In genomic region chr17:81371910-81372760, GRCh38 we compare ENCODE assay signal across 10 cellular contexts. TPM values are rescaled to one million over a fixed set of nuclear protein-coding genes. Genes with fewer than 3 reads are reported as not detected.
DNase-seq lines count a peak whose midpoint lies in the region; ATAC-seq, FAIRE-seq and TF ChIP-seq lines count a peak whose summit lies in the region.
"Had no signal": no experiment of that assay in that cellular context is flagged by ENCODE, and none has a peak within 500 bp of the region (broad histone marks: within the 10 kb centered on the region; RNA-seq: fewer than 3 reads in every experiment).

No MANE protein-coding gene starts in this region.

- no peaks in the 10 kb centered on the region for H3K9me1 ChIP-seq in IMR-90 (ENCODE audit: insufficient read depth, low read length)

- H3K4me2 ChIP-seq in A549 (no peak overlapping the region), IMR-90 (ENCODE audit: low read depth, low read length) (no peak overlapping the region)

- no peak overlapping the region for H3K18ac ChIP-seq in IMR-90 (ENCODE audit: low read depth, low read length)

- H3K14ac ChIP-seq in IMR-90 (replicated peaks; ENCODE audit: low read depth, low read length): no peak overlapping the region

- no peak overlapping the region for H4K5ac ChIP-seq in IMR-90 (ENCODE audit: low read depth, low read length)

- no peak overlapping the region for H2BK5ac ChIP-seq in IMR-90 (ENCODE audit: low read depth, low read length, poor library complexity, severe bottlenecking)

- no peak overlapping the region for H2BK20ac ChIP-seq in IMR-90 (ENCODE audit: low read depth, low read length)

- peak overlapping the region; percentile 9 for H2AK9ac ChIP-seq in IMR-90 (replicated peaks; ENCODE audit: low read depth, low read length, poor library complexity)

- in situ Hi-C loops in IMR-90 (cut with MboI; ENCODE audit: low sequenced_read_pairs): no loop called here

- dilution Hi-C loops in IMR-90 (cut with HindIII; ENCODE audit: low sequenced_read_pairs, unreplicated experiment): no loop called here

- no peak overlapping the region for H3K56ac ChIP-seq in IMR-90 (ENCODE audit: extremely low read depth, insufficient read depth, low read length)

- peaks cover 13% of the 10 kb centered on the region; the same call in 1 of the 2 replicates for H3K27me3 ChIP-seq in IMR-90 (ENCODE audit: control insufficient read depth, insufficient read depth, low read length)
- H3K27me3 ChIP-seq: ovary had no signal

- CTCF ChIA-PET in A549 (lab: Yijun Ruan, JAX): interaction anchor here (0.6 to 6.9 kb wide), 30 partner anchors 9 to 207 kb away, joined by 3 to 60 read pairs (median 4); no protein-coding TSS in a partner anchor
- CTCF ChIA-PET in IMR-90 (lab: Yijun Ruan, JAX): no interaction called here

- H2AK5ac ChIP-seq in IMR-90 (ENCODE audit: low read depth, low read length): no peak overlapping the region; the same call in none of the 2 replicates

- no peaks in the 10 kb centered on the region for H4K20me1 ChIP-seq in IMR-90 (ENCODE audit: insufficient read depth, low read length)

- H2BK120ac ChIP-seq in IMR-90 (ENCODE audit: low read depth, low read length): no peak overlapping the region

- TF ChIP-seq RAD21 in A549 (conservative IDR thresholded peaks at IDR 0.05 in 1 of 2, IDR thresholded peaks at IDR 0.05 in 1 of 2) (peak; percentile 69 to 71; a peak in 4 of 5 replicates), IMR-90 (IDR thresholded peaks at IDR 0.05; ENCODE audit: low read length) (peak; percentile 48)

- intact Hi-C loops in IMR-90 (cut with micrococcal nuclease): no loop called here

- H3K79me1 ChIP-seq in IMR-90 (ENCODE audit: low read depth in 1 of 2, low read length in 2 of 2): no peaks in the 10 kb centered on the region

- peak; percentile 73 to 77 for DNase-seq in A549 (ENCODE audit: low read depth in 1 of 2, low spot score in 1 of 2)
- peak; percentile 48 for DNase-seq in IMR-90
- DNase-seq in cardiac fibroblast (ENCODE audit: low read depth in 2 of 2): peak; percentile 43 to 65
- peak; percentile 70 for DNase-seq in left kidney (ENCODE audit: low read depth, low spot score)
- DNase-seq in foreskin melanocyte: no peak

- H3K9me3 ChIP-seq in A549 (no peaks in the 10 kb centered on the region), IMR-90 (ENCODE audit: control insufficient read depth, insufficient read depth, low read length) (peaks cover 1% of the 10 kb centered on the region; the same call in 1 of the 2 replicates)
- H3K9me3 ChIP-seq: ovary had no signal

- H3K4ac ChIP-seq in IMR-90 (ENCODE audit: low read depth, low read length): no peak overlapping the region; the same call in 1 of the 2 replicates

- peak overlapping the region; percentile 32 for H4K91ac ChIP-seq in IMR-90 (ENCODE audit: insufficient read depth, low read depth, low read length)

- H4K8ac ChIP-seq in IMR-90 (ENCODE audit: low read depth in 2 of 2, low read length in 2 of 2): 0 out of 4 replicates have a peak overlapping the region, but pooled peaks of 1 of the 2 experiments have one; percentile 15

- H3K4me3 ChIP-seq in A549 (no peak overlapping the region), IMR-90 (ENCODE audit: insufficient read depth, low read depth, low read length) (no peak overlapping the region), cardiac fibroblast (replicated peaks in 1 of 2; ENCODE audit: low read depth in 2 of 2, low read length in 2 of 2) (no peak overlapping the region)
- H3K4me3 ChIP-seq: ovary had no signal

- no peak overlapping the region for H3K23ac ChIP-seq in IMR-90 (ENCODE audit: low read depth, low read length)

- H3K36me3 ChIP-seq in IMR-90 (ENCODE audit: control insufficient read depth, insufficient read depth, low read length): no peaks in the 10 kb centered on the region
- H3K36me3 ChIP-seq: ovary had no signal

- H3K27ac ChIP-seq in A549: peak overlapping the region; percentile 19 to 36; a peak in 2 of 6 replicates
- no peak overlapping the region for H3K27ac ChIP-seq in IMR-90 (ENCODE audit: insufficient read depth, low read length)
- H3K27ac ChIP-seq: ovary had no signal

- ATAC-seq in A549: peak; percentile 91 to 95
- ATAC-seq in IMR-90 (ENCODE audit: low read depth): peak; percentile 98
- no peak for ATAC-seq in GM21723 (IDR thresholded peaks at IDR 0.05; ENCODE audit: unreplicated experiment)
- no peak for ATAC-seq in HG02763 (IDR thresholded peaks at IDR 0.05; ENCODE audit: unreplicated experiment)
- ATAC-seq in GM19324 (IDR thresholded peaks at IDR 0.05; ENCODE audit: low FRiP score, unreplicated experiment): no peak

- POLR2A ChIA-PET in A549 (lab: Yijun Ruan, JAX) (interaction anchor here (1.1 kb wide), 1 partner anchor 77 kb away, joined by 3 read pairs; the partner anchor contains the start of gene SLC38A10), IMR-90 (lab: Charles Lee; ENCODE audit: unreplicated experiment) (no interaction called here)

- no peak overlapping the region for H3K9ac ChIP-seq in IMR-90 (ENCODE audit: low read depth, low read length)

- TF ChIP-seq CTCF in A549 (IDR thresholded peaks at IDR 0.05) (peak; percentile 55), IMR-90 (conservative IDR thresholded peaks at IDR 0.05; ENCODE audit: low read depth, low read length) (peak; percentile 52), cardiac fibroblast (IDR thresholded peaks at IDR 0.05; ENCODE audit: low read depth, low read length) (peak; percentile 32)

- H2AFZ ChIP-seq in IMR-90 (replicated peaks; ENCODE audit: low read length, poor library complexity): peak overlapping the region; percentile 63

- peaks cover 5% of the 10 kb centered on the region for H3K4me1 ChIP-seq in A549
- no peaks in the 10 kb centered on the region for H3K4me1 ChIP-seq in IMR-90 (ENCODE audit: control insufficient read depth, insufficient read depth, low read length)

- no peak for TF ChIP-seq EP300 in A549 (IDR thresholded peaks at IDR 0.05)

- no TSS peak for BruUV-seq in IMR-90 (replicated peaks; lab: Mats Ljungman, UMichigan)

- TF ChIP-seq POLR2A in A549 (IDR thresholded peaks at IDR 0.05; ENCODE audit: low read length) (no peak), IMR-90 (IDR thresholded peaks at IDR 0.05; ENCODE audit: low read depth, low read length) (no peak)

- WGBS in A549 (ENCODE audit: missing lambda C conversion rate): 55% methylated on average over 19 of the region's 22 CpGs
- WGBS in IMR-90 (ENCODE audit: extremely low coverage in 2 of 2, insufficient read length in 1 of 2), 2 experiments: 80% methylated on average over 12 of the region's 22 CpGs; no CpG with 5 or more reads in 1 of the 2 experiments

- H2BK15ac ChIP-seq in IMR-90 (ENCODE audit: low read depth, low read length): no peak overlapping the region

- FAIRE-seq in A549 (lab: Jason Lieb, UNC): no peak
- FAIRE-seq: G401.6 had no signal

TF ChIP-seq in A549, 52 proteins besides CTCF, POLR2A, EP300 and RAD21:
- TF ChIP-seq NFE2L2 (conservative IDR thresholded peaks at IDR 0.05; ENCODE audit: low read length): no peak
- TF ChIP-seq SMC3 (IDR thresholded peaks at IDR 0.05): peak; percentile 80

TF ChIP-seq in IMR-90, 13 proteins besides CTCF, POLR2A, EP300 and RAD21:
- TF ChIP-seq SMC3 (IDR thresholded peaks at IDR 0.05; ENCODE audit: low read depth, low read length): peak; percentile 56
- no peak for TF ChIP-seq RFX5 (IDR thresholded peaks at IDR 0.05; ENCODE audit: low read depth, low read length)
- no peak for TF ChIP-seq NFE2L2 (IDR thresholded peaks at IDR 0.05; ENCODE audit: low read depth, low read length)
- no peak for TF ChIP-seq CHD1 (IDR thresholded peaks at IDR 0.05; ENCODE audit: low read depth, low read length)
TF ChIP-seq in IMR-90: peak in this region for 1.

RNA-seq across cellular contexts. Expression of gene BAHCC1, which starts 23.1 kb away (rescaled TPM):
- 2.1 and 2.6 TPM in 2 replicates for polyA plus RNA-seq in A549 (2011; rRNA removed)
- 7.4 and 8.4 TPM in 2 replicates for polyA plus RNA-seq in A549 (2012; cell fraction: cytosol; rRNA removed)
- polyA plus RNA-seq in A549 (2012; cell fraction: nucleus; rRNA removed): 27.4 and 38.1 TPM in 2 replicates
- 5.2 to 5.9 TPM (median 5.8 TPM) in 3 replicates for polyA plus RNA-seq in A549 (2017; fragmentation: RNase III; extraction: RNeasy Plus Mini Kit Qiagen cat#74134 plus additional on column Dnase treatment)
- 2.6 and 3.5 TPM in 2 replicates for polyA minus RNA-seq in A549 (2011; rRNA and poly(A)+ RNA removed)
- 0.36 and 0.83 TPM in 2 replicates for total RNA-seq in IMR-90 (2012; rRNA removed)
- polyA plus RNA-seq in IMR-90 (2012; rRNA removed): 7.8 and 8.1 TPM in 2 replicates
- 4.4 and 5.5 TPM in 2 replicates for polyA plus RNA-seq in IMR-90 (2012; cell fraction: cytosol; rRNA removed)
- polyA plus RNA-seq in IMR-90 (2012; cell fraction: nucleus; rRNA removed; ENCODE audit: low replicate concordance): 24.1 and 56.3 TPM in 2 replicates

Comparison
In these comparisons a context has a peak if more than half of its experiments do, and no peak if none do; other contexts are left out.
1. ATAC-seq: peak in A549 (2 of 2) and IMR-90 (single experiment); none in GM21723 (single experiment), HG02763 (single experiment) and GM19324 (single experiment).
2. Peak in every context shown above with its lines, with median percentiles within 50 percentile points of each other: CTCF ChIP-seq.